18 cellular contexts compared by ENCODE assay signal in genomic region chr2:111715987-111716900, GRCh38.
DNase-seq lines count a peak whose midpoint lies in the region; ATAC-seq and TF ChIP-seq lines count a peak whose summit lies in the region.
"Had no signal": no experiment of that assay in that cellular context is flagged by ENCODE, and none has a peak within 500 bp of the region (broad histone marks: within the 10 kb centered on the region; RNA-seq: fewer than 3 reads in every experiment).

No MANE protein-coding gene starts in this region.

- no peak for TF ChIP-seq CTCF in fibroblast of lung (conservative IDR thresholded peaks at IDR 0.05 in 1 of 2, IDR thresholded peaks at IDR 0.05 in 1 of 2; ENCODE audit: low read depth in 1 of 2, low read length in 2 of 2)
- no peak for TF ChIP-seq CTCF in gastroesophageal sphincter (IDR thresholded peaks at IDR 0.05)

- H3K79me2 ChIP-seq in fibroblast of lung (ENCODE audit: control insufficient read depth, insufficient read depth, low read length) = no peaks in the 10 kb centered on the region

- H3K23ac ChIP-seq in neuronal stem cell (ENCODE audit: low read depth, low read length, poor library complexity) = peak overlapping the region; percentile 34

- H2AFZ ChIP-seq in fibroblast of lung (ENCODE audit: low read length) = no peak overlapping the region
- H2AFZ ChIP-seq in neuronal stem cell (ENCODE audit: low read length) = no peak overlapping the region
- H2AFZ ChIP-seq: GM23248, PC-9 had no signal

- H3K4me1 Mint-ChIP-seq in activated CD8-positive, alpha-beta memory T cell treated with anti-CD3 and anti-CD28 coated beads, Interleukin-2, amount 10 ng/mL, durations not matched to agents 7 days and 5 days = no peaks in the 10 kb centered on the region

- peak overlapping the region; percentile 58 for H2AK5ac ChIP-seq in neuronal stem cell (ENCODE audit: low read depth, low read length)

- no peak overlapping the region for H2BK120ac ChIP-seq in neuronal stem cell (ENCODE audit: low read depth, low read length)

- CTCF ChIA-PET in activated CD8-positive, alpha-beta memory T cell treated with anti-CD3 and anti-CD28 coated beads, Interleukin-2, amount 10 ng/mL, durations not matched to agents 7 days and 5 days (lab: Charles Lee) = no interaction called here

- H3K27ac ChIP-seq in fibroblast of lung (ENCODE audit: insufficient read depth, low read length) (no peak overlapping the region), neuronal stem cell (replicated peaks; ENCODE audit: low read length) (no peak overlapping the region), gastroesophageal sphincter (no peak overlapping the region)
- H3K27ac ChIP-seq: GM23248, PC-9 had no signal

- H3K79me1 ChIP-seq in neuronal stem cell (ENCODE audit: low read depth, low read length) = no peaks in the 10 kb centered on the region

- H2BK12ac ChIP-seq in neuronal stem cell (ENCODE audit: low read length) = peak overlapping the region; percentile 4

- no peak overlapping the region for H3K18ac ChIP-seq in neuronal stem cell (ENCODE audit: low read length)

- no peaks in the 10 kb centered on the region for H4K20me1 ChIP-seq in fibroblast of lung (ENCODE audit: control insufficient read depth, extremely low read depth, insufficient read depth, low read length)

- no peak for TF ChIP-seq EP300 in gastroesophageal sphincter (IDR thresholded peaks at IDR 0.05)

- no peak for ATAC-seq in activated CD8-positive, alpha-beta memory T cell treated with anti-CD3 and anti-CD28 coated beads, Interleukin-2, amount 10 ng/mL, durations not matched to agents 7 days and 5 days
- ATAC-seq in gastroesophageal sphincter = no peak
- ATAC-seq: K562 had no signal

- H3K27me3 ChIP-seq in MG63 = no peaks in the 10 kb centered on the region
- peaks cover 2% of the 10 kb centered on the region for H3K27me3 ChIP-seq in fibroblast of lung (ENCODE audit: control insufficient read depth, insufficient read depth, low read length)
- H3K27me3 ChIP-seq in neuronal stem cell (ENCODE audit: control insufficient read depth in 3 of 3, insufficient read depth in 3 of 3, low read depth in 1 of 3, low read length in 3 of 3) = no peaks in the 10 kb centered on the region
- no peaks in the 10 kb centered on the region for H3K27me3 ChIP-seq in gastroesophageal sphincter

- H3K4me2 ChIP-seq in fibroblast of lung (ENCODE audit: extremely low read depth, insufficient read depth, low read length) = no peak overlapping the region
- H3K4me2 ChIP-seq in neuronal stem cell (ENCODE audit: insufficient read depth, low read length, poor library complexity, severe bottlenecking) = no peak overlapping the region
- H3K4me2 ChIP-seq: PC-9 had no signal

- H3K14ac ChIP-seq in neuronal stem cell (ENCODE audit: low read length) = no peak overlapping the region

- H4K91ac ChIP-seq in neuronal stem cell (ENCODE audit: low read depth, low read length, poor library complexity) = no peak overlapping the region

- no peak overlapping the region for H3K27ac Mint-ChIP-seq in activated CD8-positive, alpha-beta memory T cell treated with anti-CD3 and anti-CD28 coated beads, Interleukin-2, amount 10 ng/mL, durations not matched to agents 7 days and 5 days

- H3K36me3 Mint-ChIP-seq in activated CD8-positive, alpha-beta memory T cell treated with anti-CD3 and anti-CD28 coated beads, Interleukin-2, amount 10 ng/mL, durations not matched to agents 7 days and 5 days = peaks cover 4% of the 10 kb centered on the region

- no peaks in the 10 kb centered on the region for H3K36me3 ChIP-seq in MG63
- H3K36me3 ChIP-seq in fibroblast of lung (ENCODE audit: control insufficient read depth, insufficient read depth, low read length) = no peaks in the 10 kb centered on the region
- no peaks in the 10 kb centered on the region for H3K36me3 ChIP-seq in neuronal stem cell (replicated peaks in 1 of 2; ENCODE audit: control insufficient read depth in 2 of 2, insufficient read depth in 2 of 2, low read length in 2 of 2)
- H3K36me3 ChIP-seq in gastroesophageal sphincter = no peaks in the 10 kb centered on the region

- TF ChIP-seq POLR2A in gastroesophageal sphincter (IDR thresholded peaks at IDR 0.05) = no peak

- H2BK5ac ChIP-seq in neuronal stem cell (ENCODE audit: low read length) = peak overlapping the region; percentile 4

- peaks cover 7% of the 10 kb centered on the region for H3K27me3 Mint-ChIP-seq in activated CD8-positive, alpha-beta memory T cell treated with anti-CD3 and anti-CD28 coated beads, Interleukin-2, amount 10 ng/mL, durations not matched to agents 7 days and 5 days

- H3K4me1 ChIP-seq in fibroblast of lung (ENCODE audit: control insufficient read depth, extremely low read depth, insufficient read depth, low read length) (no peaks in the 10 kb centered on the region), neuronal stem cell (ENCODE audit: control insufficient read depth in 2 of 2, insufficient read depth in 1 of 2, low read depth in 1 of 2, low read length in 2 of 2) (no peaks in the 10 kb centered on the region), gastroesophageal sphincter (peaks cover 0 to 9% (median 0%) of the 10 kb centered on the region in 3 donors)
- H3K4me1 ChIP-seq: Caco-2 had no signal

- H3K9me3 ChIP-seq in MG63 (peaks cover 7% of the 10 kb centered on the region), fibroblast of lung (ENCODE audit: control insufficient read depth, insufficient read depth, low read depth, low read length) (no peaks in the 10 kb centered on the region), neuronal stem cell (replicated peaks in 1 of 2; ENCODE audit: control insufficient read depth in 2 of 2, insufficient read depth in 1 of 2, low read depth in 1 of 2, low read length in 2 of 2) (peaks cover 3 to 13% of the 10 kb centered on the region in 2 donors), gastroesophageal sphincter (no peaks in the 10 kb centered on the region)

- no CpG with 5 or more reads among the region's 12 CpGs for WGBS in neuronal stem cell (ENCODE audit: extremely low coverage in 2 of 2, insufficient read length in 2 of 2, insufficient replicate concordance in 1 of 2), 2 donors
- 82% methylated on average over 4 of the region's 12 CpGs; no CpG with 5 or more reads in 1 of the 2 donors for WGBS in gastroesophageal sphincter (ENCODE audit: low coverage in 1 of 2), 2 donors

- H3K4ac ChIP-seq in neuronal stem cell (ENCODE audit: low read length) = no peak overlapping the region

- no peak overlapping the region for H3K4me3 Mint-ChIP-seq in activated CD8-positive, alpha-beta memory T cell treated with anti-CD3 and anti-CD28 coated beads, Interleukin-2, amount 10 ng/mL, durations not matched to agents 7 days and 5 days

- H2BK15ac ChIP-seq in neuronal stem cell (ENCODE audit: low read length) = peak overlapping the region; percentile 45

- H3K4me3 ChIP-seq in MG63 (no peak overlapping the region), fibroblast of lung (replicated peaks in 1 of 4; ENCODE audit: control extremely low read depth in 1 of 4, insufficient read depth in 1 of 4, low read depth in 3 of 4, low read length in 4 of 4) (no peak overlapping the region), neuronal stem cell (ENCODE audit: low read length in 2 of 2) (no peak overlapping the region), gastroesophageal sphincter (no peak overlapping the region)
- H3K4me3 ChIP-seq: GM23248, K562, PC-9 had no signal

- no peak overlapping the region for H4K8ac ChIP-seq in neuronal stem cell (ENCODE audit: low read depth, low read length)

- peak; percentile 26 for DNase-seq in activated CD8-positive, alpha-beta memory T cell treated with anti-CD3 and anti-CD28 coated beads, Interleukin-2, amount 10 ng/mL, durations not matched to agents 7 days and 5 days
- no peak for DNase-seq in activated CD8-positive, alpha-beta memory T cell treated with anti-CD3 and anti-CD28 coated beads, Interleukin-2, amount 50 U/mL, for 4 hours
- DNase-seq in MG63 = peak; percentile 46
- DNase-seq in fibroblast of lung (ENCODE audit: low read depth in 2 of 2) = peak; percentile 37 to 43
- DNase-seq in neuronal stem cell (ENCODE audit: low spot score) = no peak
- DNase-seq in superior temporal gyrus (ENCODE audit: extremely low spot score) = no peak
- DNase-seq in stimulated activated CD4-positive, alpha-beta T cell treated with anti-CD3 and anti-CD28 coated beads, Interleukin-4, amount 100 ng/mL, for 24 hours = no peak
- DNase-seq: Caco-2, DMS53, GM23248, NCI-H1092, NCI-H1694, NCI-H2107, NCI-H748 treated with DMSO at 0.1 percent for 48 hours, PC-9, SHP77 had no signal

- no peak overlapping the region for H3K9ac ChIP-seq in fibroblast of lung (ENCODE audit: insufficient read depth, low read length)
- no peak overlapping the region for H3K9ac ChIP-seq in neuronal stem cell (ENCODE audit: low read depth, low read length, poor library complexity)
- H3K9ac ChIP-seq: GM23248 had no signal

- peaks cover 2% of the 10 kb centered on the region for H3K9me3 Mint-ChIP-seq in activated CD8-positive, alpha-beta memory T cell treated with anti-CD3 and anti-CD28 coated beads, Interleukin-2, amount 10 ng/mL, durations not matched to agents 7 days and 5 days (ENCODE audit: low read depth)

Comparison
In these comparisons a context has a peak if more than half of its experiments do, and no peak if none do; other contexts are left out.
1. DNase-seq: peak in activated CD8-positive, alpha-beta memory T cell treated with anti-CD3 and anti-CD28 coated beads, Interleukin-2, amount 10 ng/mL, durations not matched to agents 7 days and 5 days (single experiment), MG63 (single experiment) and fibroblast of lung (2 of 2); none in activated CD8-positive, alpha-beta memory T cell treated with anti-CD3 and anti-CD28 coated beads, Interleukin-2, amount 50 U/mL, for 4 hours (single experiment), neuronal stem cell (single experiment), superior temporal gyrus (single experiment) and stimulated activated CD4-positive, alpha-beta T cell treated with anti-CD3 and anti-CD28 coated beads, Interleukin-4, amount 100 ng/mL, for 24 hours (single experiment).